ENCODE assay signal across 3 cellular contexts in the genomic region with DNA sequence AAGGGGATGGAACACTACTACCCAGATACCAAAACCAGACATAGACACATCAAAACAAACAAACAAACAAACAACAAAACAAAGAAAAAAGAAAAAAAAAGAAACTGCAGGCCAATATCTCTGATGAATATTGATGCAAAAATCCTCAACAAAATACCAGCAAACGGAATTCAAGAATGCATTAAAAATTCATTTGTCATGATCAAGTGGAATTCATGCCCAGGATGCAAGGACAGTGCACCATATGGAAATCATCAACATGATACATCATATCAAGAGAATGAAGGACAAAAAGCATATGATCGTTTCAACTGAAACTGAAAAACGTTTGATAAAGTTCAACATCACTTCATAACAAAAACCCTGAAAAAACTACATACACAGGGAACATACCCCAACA.
TF ChIP-seq lines count a peak whose summit lies in the region.

No MANE protein-coding gene starts in this region.

TF ChIP-seq in SK-N-SH, 30 proteins besides CTCF, POLR2A, EP300 and RAD21:
- peak; percentile 57 for TF ChIP-seq TCF12 (IDR thresholded peaks at IDR 0.05)
- TF ChIP-seq SMC3 (IDR thresholded peaks at IDR 0.05; ENCODE audit: low read depth, low read length), result no peak

TF ChIP-seq in SK-N-SH treated with all-trans-retinoic acid at 6 μM for 48 hours, 23 proteins besides CTCF, POLR2A, EP300 and RAD21:
- TF ChIP-seq, protein P1, sequence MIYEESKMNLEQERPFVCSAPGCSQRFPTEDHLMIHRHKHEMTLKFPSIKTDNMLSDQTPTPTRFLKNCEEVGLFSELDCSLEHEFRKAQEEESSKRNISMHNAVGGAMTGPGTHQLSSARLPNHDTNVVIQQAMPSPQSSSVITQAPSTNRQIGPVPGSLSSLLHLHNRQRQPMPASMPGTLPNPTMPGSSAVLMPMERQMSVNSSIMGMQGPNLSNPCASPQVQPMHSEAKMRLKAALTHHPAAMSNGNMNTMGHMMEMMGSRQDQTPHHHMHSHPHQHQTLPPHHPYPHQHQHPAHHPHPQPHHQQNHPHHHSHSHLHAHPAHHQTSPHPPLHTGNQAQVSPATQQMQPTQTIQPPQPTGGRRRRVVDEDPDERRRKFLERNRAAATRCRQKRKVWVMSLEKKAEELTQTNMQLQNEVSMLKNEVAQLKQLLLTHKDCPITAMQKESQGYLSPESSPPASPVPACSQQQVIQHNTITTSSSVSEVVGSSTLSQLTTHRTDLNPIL (CRISPR knock-in tag; IDR thresholded peaks at IDR 0.05; ENCODE audit: low read depth), result no peak

TF ChIP-seq in GM12878, 131 proteins besides CTCF, POLR2A, EP300 and RAD21:
- TF ChIP-seq NFYA (IDR thresholded peaks at IDR 0.05; ENCODE audit: borderline replicate concordance, low read depth, low read length), result no peak
- no peak for TF ChIP-seq ZSCAN29 (IDR thresholded peaks at IDR 0.05)
- no peak for TF ChIP-seq ZNF24 (IDR thresholded peaks at IDR 0.05)
- TF ChIP-seq BMI1 (IDR thresholded peaks at IDR 0.05; ENCODE audit: borderline replicate concordance), result peak; percentile 69; the same call in 1 of the 2 replicates
- TF ChIP-seq MYC (IDR thresholded peaks at IDR 0.05; ENCODE audit: insufficient read depth, insufficient read length, insufficient replicate concordance, low read length, severe bottlenecking), result no peak
- TF ChIP-seq LARP7 (IDR thresholded peaks at IDR 0.05), result no peak
